In genomic region chr3:13451301-13451673, GRCh38 we compare ENCODE assay signal across 8 cellular contexts.
DNase-seq lines count a peak whose midpoint lies in the region; ATAC-seq and TF ChIP-seq lines count a peak whose summit lies in the region.

No MANE protein-coding gene starts in this region.

- no peaks in the 10 kb centered on the region for H3K9me3 ChIP-seq in iPS-15b (ENCODE audit: control insufficient read depth, insufficient read depth, low read length)

- H3K4me3 ChIP-seq in AG10803 (ENCODE audit: low read length) (peak overlapping the region; percentile 65), iPS-15b (ENCODE audit: low read depth, low read length) (peak overlapping the region; percentile 48)

- no peak overlapping the region for H3K9ac ChIP-seq in iPS-15b (ENCODE audit: low read depth, low read length)

- DNase-seq in AG10803 (ENCODE audit: low read depth) (no peak), NCI-H226 (peak; percentile 43), EL (no peak), HuH-7 (ENCODE audit: low spot score) (no peak)
- peak; percentile 17 to 19 for DNase-seq in stimulated activated CD4-positive, alpha-beta T cell treated with anti-CD3 and anti-CD28 coated beads, Interleukin-2, amount 100 ng/mL, for 48 hours

- H3K36me3 ChIP-seq in iPS-15b (ENCODE audit: control insufficient read depth, insufficient read depth, low read length): no peaks in the 10 kb centered on the region

- peaks cover 1% of the 10 kb centered on the region for H3K36me3 Mint-ChIP-seq in activated naive CD4-positive, alpha-beta T cell treated with anti-CD3 and anti-CD28 coated beads, Interleukin-2, amount 50 U/mL, for 24 hours

- peaks cover 4% of the 10 kb centered on the region for H3K4me1 ChIP-seq in iPS-15b (ENCODE audit: control insufficient read depth, insufficient read depth, low read length)

- peaks cover 27% of the 10 kb centered on the region for H3K4me1 Mint-ChIP-seq in activated naive CD4-positive, alpha-beta T cell treated with anti-CD3 and anti-CD28 coated beads, Interleukin-2, amount 50 U/mL, for 24 hours

- no peak for TF ChIP-seq CTCF in AG10803 (conservative IDR thresholded peaks at IDR 0.05; ENCODE audit: low read length)

- peak overlapping the region; percentile 98 for H3K27ac Mint-ChIP-seq in activated naive CD4-positive, alpha-beta T cell treated with anti-CD3 and anti-CD28 coated beads, Interleukin-2, amount 50 U/mL, for 24 hours

- no peaks in the 10 kb centered on the region for H3K9me3 Mint-ChIP-seq in activated naive CD4-positive, alpha-beta T cell treated with anti-CD3 and anti-CD28 coated beads, Interleukin-2, amount 50 U/mL, for 24 hours

- H3K27me3 Mint-ChIP-seq in activated naive CD4-positive, alpha-beta T cell treated with anti-CD3 and anti-CD28 coated beads, Interleukin-2, amount 50 U/mL, for 24 hours: no peaks in the 10 kb centered on the region

- H3K27me3 ChIP-seq in iPS-15b (ENCODE audit: control insufficient read depth, insufficient read depth, low read length): no peaks in the 10 kb centered on the region

- peak overlapping the region; percentile 92 for H3K4me3 Mint-ChIP-seq in activated naive CD4-positive, alpha-beta T cell treated with anti-CD3 and anti-CD28 coated beads, Interleukin-2, amount 50 U/mL, for 24 hours

- peak; percentile 6 for ATAC-seq in GM21529 (IDR thresholded peaks at IDR 0.05; ENCODE audit: unreplicated experiment)

Comparison
In these comparisons a context has a peak if more than half of its experiments do, and no peak if none do; other contexts are left out.
1. DNase-seq: peak in NCI-H226 (single experiment) and stimulated activated CD4-positive, alpha-beta T cell treated with anti-CD3 and anti-CD28 coated beads, Interleukin-2, amount 100 ng/mL, for 48 hours (2 of 2); none in AG10803 (single experiment), EL (single experiment) and HuH-7 (single experiment).